Comparison of ENCODE assay signal across 8 cellular contexts in the genomic region with DNA sequence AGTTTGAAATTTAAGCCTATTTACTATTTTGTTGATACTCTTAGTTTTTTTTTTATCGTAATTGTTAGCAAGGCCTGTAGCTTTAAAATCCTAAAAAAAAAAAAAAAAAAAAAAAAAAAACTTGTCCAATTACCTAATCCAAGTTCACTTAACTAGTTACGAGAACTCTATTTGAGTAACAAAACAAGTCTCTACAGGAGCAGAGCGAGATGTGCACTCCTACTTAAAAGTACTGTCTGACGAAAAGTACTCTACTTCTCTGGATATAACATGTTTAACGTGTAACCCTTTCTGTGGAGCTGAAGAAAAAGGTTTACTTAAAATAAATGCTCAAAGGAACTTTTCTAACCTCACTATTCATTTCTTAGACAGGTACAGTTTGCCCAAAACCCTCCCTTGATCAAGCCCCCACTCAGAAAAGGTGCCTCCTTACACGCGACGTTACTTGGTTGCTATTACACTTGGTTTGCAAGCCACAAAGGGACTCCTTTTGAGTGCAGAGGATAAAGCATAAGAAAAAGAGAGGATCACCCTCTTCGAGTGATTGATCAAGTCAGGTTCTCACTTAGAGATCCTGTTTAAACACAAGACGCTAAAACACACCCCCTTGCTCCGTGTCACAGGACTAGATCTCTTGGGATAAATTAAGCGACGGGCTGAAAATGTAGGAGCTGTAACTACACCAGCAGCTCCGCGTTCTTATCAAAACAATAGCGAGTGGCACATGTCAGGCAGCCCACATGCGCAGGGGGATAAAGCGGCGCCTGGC. TPM values are rescaled to one million over a fixed set of nuclear protein-coding genes. Genes with fewer than 3 reads are reported as not detected.
DNase-seq lines count a peak whose midpoint lies in the region; ATAC-seq and TF ChIP-seq lines count a peak whose summit lies in the region.

No MANE protein-coding gene starts in this region.

- no peak overlapping the region for H2BK20ac ChIP-seq in IMR-90 (ENCODE audit: low read depth, low read length)

- H2BK120ac ChIP-seq in IMR-90 (ENCODE audit: low read depth, low read length), result peak overlapping the region; percentile 38

- TF ChIP-seq POLR2A in IMR-90 (IDR thresholded peaks at IDR 0.05; ENCODE audit: low read depth, low read length), result no peak

- no peak overlapping the region; the same call in 2 of the 3 replicates for H2BK15ac ChIP-seq in IMR-90 (ENCODE audit: low read depth, low read length)

- H3K4me3 ChIP-seq in DND-41 (ENCODE audit: low read depth in 1 of 2, low read length in 2 of 2) (peak overlapping the region; percentile 94 to 96; a peak in 3 of 4 replicates), IMR-90 (ENCODE audit: insufficient read depth, low read depth, low read length) (peak overlapping the region; percentile 96), fibroblast of pulmonary artery (replicated peaks; ENCODE audit: low read depth, low read length) (peak overlapping the region; percentile 83)

- TF ChIP-seq CTCF in DND-41 (IDR thresholded peaks at IDR 0.05; ENCODE audit: borderline replicate concordance, extremely low read depth, low read length, poor library complexity, severe bottlenecking) (no peak), IMR-90 (conservative IDR thresholded peaks at IDR 0.05; ENCODE audit: low read depth, low read length) (no peak), VCaP (conservative IDR thresholded peaks at IDR 0.05) (no peak), fibroblast of pulmonary artery (IDR thresholded peaks at IDR 0.05; ENCODE audit: low read length, missing control alignments) (no peak), progenitor cell of endocrine pancreas (IDR thresholded peaks at IDR 0.05; ENCODE audit: unreplicated experiment) (no peak)

- WGBS in IMR-90 (ENCODE audit: extremely low coverage in 2 of 2, insufficient read length in 1 of 2), 2 experiments, result 0% methylated on average over 4 of the region's 19 CpGs; no CpG with 5 or more reads in 1 of the 2 experiments

- intact Hi-C loops in IMR-90 (cut with micrococcal nuclease), result loop anchor here (10.0 kb wide), 1 partner anchor 542 kb away; no protein-coding TSS in a partner anchor

- H4K91ac ChIP-seq in IMR-90 (ENCODE audit: insufficient read depth, low read depth, low read length), result peak overlapping the region; percentile 33

- H3K27me3 ChIP-seq in DND-41 (ENCODE audit: insufficient read depth, low read length, poor library complexity) (no peaks in the 10 kb centered on the region), IMR-90 (ENCODE audit: control insufficient read depth, insufficient read depth, low read length) (no peaks in the 10 kb centered on the region)

- no peak for TF ChIP-seq RAD21 in IMR-90 (IDR thresholded peaks at IDR 0.05; ENCODE audit: low read length)

- H4K20me1 ChIP-seq in DND-41 (ENCODE audit: insufficient read depth, low read length) (peaks cover 36% of the 10 kb centered on the region), IMR-90 (ENCODE audit: insufficient read depth, low read length) (peaks cover 10% of the 10 kb centered on the region)

- peaks cover 19% of the 10 kb centered on the region for H3K4me1 Mint-ChIP-seq in progenitor cell of endocrine pancreas (ENCODE audit: low read depth)

- peak overlapping the region; percentile 50 to 81; a peak in 3 of 4 replicates for H4K8ac ChIP-seq in IMR-90 (ENCODE audit: low read depth in 2 of 2, low read length in 2 of 2)

- peak overlapping the region; percentile 95 for H3K4me3 Mint-ChIP-seq in progenitor cell of endocrine pancreas (ENCODE audit: low read depth)

- no peak overlapping the region for H2AK5ac ChIP-seq in IMR-90 (ENCODE audit: low read depth, low read length)

- H3K9me3 ChIP-seq in DND-41 (ENCODE audit: insufficient read depth, low read length, severe bottlenecking) (no peaks in the 10 kb centered on the region), IMR-90 (ENCODE audit: control insufficient read depth, insufficient read depth, low read length) (no peaks in the 10 kb centered on the region)

- H3K4me1 ChIP-seq in DND-41 (ENCODE audit: insufficient read depth, low read length) (peaks cover 39% of the 10 kb centered on the region), IMR-90 (ENCODE audit: control insufficient read depth, insufficient read depth, low read length) (peaks cover 2% of the 10 kb centered on the region; the same call in 1 of the 2 replicates)

- peak overlapping the region; percentile 99 for H2AK9ac ChIP-seq in IMR-90 (replicated peaks; ENCODE audit: low read depth, low read length, poor library complexity)

- H3K4ac ChIP-seq in IMR-90 (ENCODE audit: low read depth, low read length), result peak overlapping the region; percentile 98

- H3K18ac ChIP-seq in IMR-90 (ENCODE audit: low read depth, low read length), result peak overlapping the region; percentile 90

- ATAC-seq in DND-41 (ENCODE audit: insufficient read depth, low read depth), result peak; percentile 5
- peak; percentile 4 for ATAC-seq in GM21360 (IDR thresholded peaks at IDR 0.05; ENCODE audit: unreplicated experiment)
- ATAC-seq in IMR-90 (ENCODE audit: low read depth), result no peak
- no peak for ATAC-seq in GM19324 (IDR thresholded peaks at IDR 0.05; ENCODE audit: low FRiP score, unreplicated experiment)
- ATAC-seq in HG03469 (IDR thresholded peaks at IDR 0.05; ENCODE audit: unreplicated experiment), result no peak

- no peak for DNase-seq in DND-41
- peak; percentile 69 for DNase-seq in IMR-90
- DNase-seq in fibroblast of pulmonary artery (ENCODE audit: low read depth), result peak; percentile 60
- DNase-seq in progenitor cell of endocrine pancreas (ENCODE audit: low spot score, unreplicated experiment), result no peak

- H3K4me2 ChIP-seq in DND-41 (ENCODE audit: insufficient read depth, low read length), result peak overlapping the region; percentile 67
- H3K4me2 ChIP-seq in IMR-90 (ENCODE audit: low read depth, low read length), result peak overlapping the region; percentile 97

- H3K9ac ChIP-seq in DND-41 (ENCODE audit: low read depth, low read length), result peak overlapping the region; percentile 90
- peak overlapping the region; percentile 95 for H3K9ac ChIP-seq in IMR-90 (ENCODE audit: low read depth, low read length)

- H4K5ac ChIP-seq in IMR-90 (ENCODE audit: low read depth, low read length), result peak overlapping the region; percentile 92

- H3K9me1 ChIP-seq in IMR-90 (ENCODE audit: insufficient read depth, low read length), result peaks cover 3% of the 10 kb centered on the region; the same call in 1 of the 2 replicates

- in situ Hi-C loops in IMR-90 (cut with MboI; ENCODE audit: low sequenced_read_pairs), result no loop called here

- peak overlapping the region; percentile 99 for H3K27ac Mint-ChIP-seq in progenitor cell of endocrine pancreas

- H3K79me1 ChIP-seq in IMR-90 (ENCODE audit: low read depth in 1 of 2, low read length in 2 of 2), result peaks cover 16 to 29% of the 10 kb centered on the region in 2 experiments

- BruUV-seq in IMR-90 (replicated peaks; lab: Mats Ljungman, UMichigan), result no TSS peak

- no peaks in the 10 kb centered on the region for H3K9me3 Mint-ChIP-seq in progenitor cell of endocrine pancreas (ENCODE audit: low read depth)

- H3K36me3 ChIP-seq in DND-41 (ENCODE audit: insufficient read depth, low read length) (peaks cover 40% of the 10 kb centered on the region), IMR-90 (ENCODE audit: control insufficient read depth, insufficient read depth, low read length) (peaks cover 2% of the 10 kb centered on the region; the same call in 1 of the 2 replicates)

- peak overlapping the region; percentile 56 for H3K14ac ChIP-seq in IMR-90 (replicated peaks; ENCODE audit: low read depth, low read length)

- H2AFZ ChIP-seq in DND-41 (ENCODE audit: low read depth, low read length) (peak overlapping the region; percentile 73), IMR-90 (replicated peaks; ENCODE audit: low read length, poor library complexity) (peak overlapping the region; percentile 98)

- dilution Hi-C loops in IMR-90 (cut with HindIII; ENCODE audit: low sequenced_read_pairs, unreplicated experiment), result no loop called here

- H3K27ac ChIP-seq in DND-41 (ENCODE audit: low read length) (peak overlapping the region; percentile 83), IMR-90 (ENCODE audit: insufficient read depth, low read length) (peak overlapping the region; percentile 97), VCaP (peak overlapping the region; percentile 96)

- H2BK5ac ChIP-seq in IMR-90 (ENCODE audit: low read depth, low read length, poor library complexity, severe bottlenecking), result peak overlapping the region; percentile 96

- H3K27me3 Mint-ChIP-seq in progenitor cell of endocrine pancreas, result no peaks in the 10 kb centered on the region

- peaks cover 4% of the 10 kb centered on the region for H3K36me3 Mint-ChIP-seq in progenitor cell of endocrine pancreas (ENCODE audit: insufficient read depth)

- CTCF ChIA-PET in IMR-90 (lab: Yijun Ruan, JAX), result interaction anchor here (0.5 to 0.6 kb wide), 2 partner anchors 52 to 176 kb away, joined by 5 to 8 read pairs; no protein-coding TSS in a partner anchor

- POLR2A ChIA-PET in IMR-90 (lab: Charles Lee; ENCODE audit: unreplicated experiment), result interaction anchor here (0.6 kb wide), 2 partner anchors 144 to 148 kb away, joined by 4 to 13 read pairs; no protein-coding TSS in a partner anchor

- H3K79me2 ChIP-seq in DND-41 (ENCODE audit: insufficient read depth, low read length), result peaks cover 79% of the 10 kb centered on the region

- H3K56ac ChIP-seq in IMR-90 (ENCODE audit: extremely low read depth, insufficient read depth, low read length), result peak overlapping the region; percentile 65

- H3K23ac ChIP-seq in IMR-90 (ENCODE audit: low read depth, low read length), result peak overlapping the region; percentile 61; the same call in 1 of the 2 replicates

TF ChIP-seq in IMR-90, 13 proteins besides CTCF, POLR2A, EP300 and RAD21:
- TF ChIP-seq NFE2L2 (IDR thresholded peaks at IDR 0.05; ENCODE audit: low read depth, low read length) (no peak), MAZ (IDR thresholded peaks at IDR 0.05; ENCODE audit: borderline replicate concordance, low read depth, low read length) (no peak), MXI1 (IDR thresholded peaks at IDR 0.05; ENCODE audit: borderline replicate concordance, low read depth, low read length) (peak; percentile 89; the same call in 1 of the 2 replicates), RFX5 (IDR thresholded peaks at IDR 0.05; ENCODE audit: low read depth, low read length) (no peak), BHLHE40 (IDR thresholded peaks at IDR 0.05; ENCODE audit: low read depth, low read length) (peak; percentile 3; the same call in 1 of the 2 replicates)

RNA-seq across cellular contexts. Expression of gene BAZ1A, which starts 2.2 kb away (rescaled TPM):
- 23.8 and 43.6 TPM in 2 replicates for total RNA-seq in IMR-90 (2012; rRNA removed)
- polyA plus RNA-seq in IMR-90 (2012; rRNA removed), result 15.3 and 17.1 TPM in 2 replicates
- 2.1 and 2.6 TPM in 2 replicates for polyA plus RNA-seq in IMR-90 (2012; cell fraction: cytosol; rRNA removed)
- 3.1 and 27.1 TPM in 2 replicates for polyA plus RNA-seq in IMR-90 (2012; cell fraction: nucleus; rRNA removed; ENCODE audit: low replicate concordance)
- total RNA-seq in progenitor cell of endocrine pancreas, result 41.2 and 42.8 TPM in 2 replicates

Comparison
In these comparisons a context has a peak if more than half of its experiments do, and no peak if none do; other contexts are left out.
1. ATAC-seq: peak in DND-41 (single experiment) and GM21360 (single experiment); none in IMR-90 (single experiment), GM19324 (single experiment) and HG03469 (single experiment).
2. DNase-seq: peak in IMR-90 (single experiment) and fibroblast of pulmonary artery (single experiment); none in DND-41 (single experiment) and progenitor cell of endocrine pancreas (single experiment).
3. Peak in every context shown above with its lines, with median percentiles within 50 percentile points of each other: H3K27ac ChIP-seq and H3K4me3 ChIP-seq.